Comparison of ENCODE assay signal across 10 cellular contexts in the genomic region with DNA sequence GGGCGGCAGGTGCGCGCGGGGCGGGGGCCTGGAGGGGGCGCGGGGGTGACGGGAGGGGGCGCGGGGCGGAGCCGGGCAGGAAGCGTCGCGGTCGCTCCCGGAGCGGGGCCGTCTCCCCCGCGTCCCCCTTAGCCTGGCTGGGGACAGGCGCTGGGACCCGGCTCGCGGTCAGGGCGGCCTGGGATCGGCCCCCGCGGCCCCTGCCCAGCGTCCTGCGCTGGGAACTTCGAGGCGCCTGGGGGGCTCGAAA.
DNase-seq lines count a peak whose midpoint lies in the region; ATAC-seq and TF ChIP-seq lines count a peak whose summit lies in the region.
"Had no signal": no experiment of that assay in that cellular context is flagged by ENCODE, and none has a peak within 500 bp of the region (broad histone marks: within the 10 kb centered on the region; RNA-seq: fewer than 3 reads in every experiment).

No MANE protein-coding gene starts in this region.

- CTCF ChIA-PET in OCI-LY7 (lab: Charles Lee; ENCODE audit: unreplicated experiment), result no interaction called here

- no TSS peak for BruUV-seq in OCI-LY7 (replicated peaks; lab: Mats Ljungman, UMichigan)

- H3K4me1 ChIP-seq in DND-41 (ENCODE audit: insufficient read depth, low read length) (peaks cover 5% of the 10 kb centered on the region), OCI-LY7 (ENCODE audit: insufficient read depth, low read length, poor library complexity, severe bottlenecking) (peaks cover 6% of the 10 kb centered on the region), left ventricle myocardium inferior (peaks cover 33% of the 10 kb centered on the region), rectal smooth muscle tissue (ENCODE audit: control insufficient read depth, insufficient read depth, low read length) (peaks cover 4% of the 10 kb centered on the region)

- H3K4me2 ChIP-seq in DND-41 (ENCODE audit: insufficient read depth, low read length) (peak overlapping the region; percentile 50), OCI-LY7 (ENCODE audit: low read length) (peak overlapping the region; percentile 32; the same call in 1 of the 2 replicates)

- H3K27me3 ChIP-seq in DND-41 (ENCODE audit: insufficient read depth, low read length, poor library complexity) (peaks cover 6% of the 10 kb centered on the region), left ventricle myocardium inferior (ENCODE audit: low read depth) (peaks cover 86% of the 10 kb centered on the region), rectal smooth muscle tissue (ENCODE audit: control insufficient read depth, insufficient read depth, low read length) (peaks cover 14% of the 10 kb centered on the region)

- 0 out of 2 replicates have a peak, but pooled peaks cover 4% of the 10 kb centered on the region for H4K20me1 ChIP-seq in DND-41 (ENCODE audit: insufficient read depth, low read length)
- no peaks in the 10 kb centered on the region for H4K20me1 ChIP-seq in OCI-LY7 (ENCODE audit: insufficient read depth, low read length)

- no peak; the same call in 2 of the 3 replicates for ATAC-seq in DND-41 (ENCODE audit: insufficient read depth, low read depth)
- ATAC-seq in HG03565 (IDR thresholded peaks at IDR 0.05; ENCODE audit: unreplicated experiment), result no peak
- no peak for ATAC-seq in GM21423 (IDR thresholded peaks at IDR 0.05; ENCODE audit: unreplicated experiment)

- intact Hi-C loops in OCI-LY7 (cut with micrococcal nuclease; ENCODE audit: unreplicated experiment) (no loop called here), left ventricle myocardium inferior (cut with micrococcal nuclease) (no loop called here)

- H3K79me2 ChIP-seq in DND-41 (ENCODE audit: insufficient read depth, low read length) (no peaks in the 10 kb centered on the region), OCI-LY7 (ENCODE audit: insufficient read depth, low read depth, low read length) (no peaks in the 10 kb centered on the region)

- POLR2A ChIA-PET in OCI-LY7 (lab: Charles Lee), result no interaction called here

- H2AFZ ChIP-seq in DND-41 (ENCODE audit: low read depth, low read length) (no peak overlapping the region), OCI-LY7 (ENCODE audit: low read length) (no peak overlapping the region)

- no peak overlapping the region for H3K9ac ChIP-seq in DND-41 (ENCODE audit: low read depth, low read length)
- H3K9ac ChIP-seq in rectal smooth muscle tissue (ENCODE audit: low read length), result no peak overlapping the region

- TF ChIP-seq CTCF in DND-41 (IDR thresholded peaks at IDR 0.05; ENCODE audit: borderline replicate concordance, extremely low read depth, low read length, poor library complexity, severe bottlenecking), result no peak
- no peak for TF ChIP-seq CTCF in OCI-LY7 (conservative IDR thresholded peaks at IDR 0.05; ENCODE audit: low read length)
- no peak for TF ChIP-seq CTCF in left ventricle myocardium inferior (IDR thresholded peaks at IDR 0.05; ENCODE audit: borderline replicate concordance)

- no peaks in the 10 kb centered on the region for H3K9me2 ChIP-seq in OCI-LY7 (ENCODE audit: insufficient read depth, low read length)

- H3K9me3 ChIP-seq in DND-41 (ENCODE audit: insufficient read depth, low read length, severe bottlenecking), result no peaks in the 10 kb centered on the region
- H3K9me3 ChIP-seq in OCI-LY7 (ENCODE audit: low read length), result no peaks in the 10 kb centered on the region
- H3K9me3 ChIP-seq in left ventricle myocardium inferior (replicated peaks), result no peaks in the 10 kb centered on the region

- H3K36me3 ChIP-seq in DND-41 (ENCODE audit: insufficient read depth, low read length), result no peaks in the 10 kb centered on the region
- H3K36me3 ChIP-seq in OCI-LY7 (ENCODE audit: insufficient read depth, low read length), result no peaks in the 10 kb centered on the region
- no peaks in the 10 kb centered on the region for H3K36me3 ChIP-seq in left ventricle myocardium inferior
- no peaks in the 10 kb centered on the region for H3K36me3 ChIP-seq in rectal smooth muscle tissue (ENCODE audit: control insufficient read depth, insufficient read depth, low read length)

- H3K4me3 ChIP-seq in DND-41 (ENCODE audit: low read depth in 1 of 2, low read length in 2 of 2) (peak overlapping the region in 1 of 2 experiments; percentile 34; a peak in 1 of 4 replicates), OCI-LY7 (ENCODE audit: low read depth, low read length, poor library complexity, severe bottlenecking) (no peak overlapping the region), left ventricle myocardium inferior (peak overlapping the region; percentile 65), rectal smooth muscle tissue (ENCODE audit: low read length) (peak overlapping the region; percentile 56)

- H3K27ac ChIP-seq in DND-41 (ENCODE audit: low read length), result no peak overlapping the region
- no peak overlapping the region for H3K27ac ChIP-seq in OCI-LY7 (ENCODE audit: low read depth, low read length, poor library complexity, severe bottlenecking)
- no peak overlapping the region for H3K27ac ChIP-seq in left ventricle myocardium inferior (replicated peaks)
- no peak overlapping the region for H3K27ac ChIP-seq in rectal smooth muscle tissue (ENCODE audit: low read depth, low read length)

- DNase-seq in DND-41, result no peak
- no peak for DNase-seq in OCI-LY7 (ENCODE audit: low spot score)
- DNase-seq in left ventricle myocardium inferior, result no peak
- DNase-seq in stimulated activated CD8-positive, alpha-beta memory T cell treated with anti-CD3 and anti-CD28 coated beads, Interleukin-4, amount 100 ng/mL, for 48 hours, result no peak
- DNase-seq in HUDEP-2 (lab: John Stamatoyannopoulos, UW; ENCODE audit: unreplicated experiment in 76 of 76), result no peak
- DNase-seq: activated CD8-positive, alpha-beta T cell treated with anti-CD3 and anti-CD28 coated beads, Interleukin-2, amount 10 ng/mL, durations not matched to agents 7 days and 5 days; DMS 273 treated with DMSO at 0.1 percent for 48 hours had no signal
